ENCODE assay signal across 8 cellular contexts in genomic region chr10:133388973-133389818, GRCh38. TPM values are rescaled to one million over a fixed set of nuclear protein-coding genes. Genes with fewer than 3 reads are reported as not detected.
DNase-seq lines count a peak whose midpoint lies in the region; ATAC-seq and TF ChIP-seq lines count a peak whose summit lies in the region.

No MANE protein-coding gene starts in this region.

- BruUV-seq in mammary epithelial cell (replicated peaks; lab: Mats Ljungman, UMichigan), result no TSS peak

- H3K4me3 ChIP-seq in Peyer's patch (peak overlapping the region; percentile 20 to 48 (median 38)), coronary artery (peak overlapping the region; percentile 25), upper lobe of right lung (peak overlapping the region; percentile 28), mammary epithelial cell (replicated peaks in 1 of 3; ENCODE audit: insufficient read depth in 1 of 3, low read depth in 2 of 3, low read length in 3 of 3) (no peak overlapping the region)

- no peak overlapping the region for H3K4me2 ChIP-seq in mammary epithelial cell (ENCODE audit: insufficient read depth, low read depth, low read length)

- TF ChIP-seq POLR2A in Peyer's patch (IDR thresholded peaks at IDR 0.05), result no peak

- dilution Hi-C loops in mammary epithelial cell (cut with HindIII; ENCODE audit: low sequenced_read_pairs), result no loop called here

- H3K36me3 ChIP-seq in Peyer's patch (peaks cover 0 to 19% (median 0%) of the 10 kb centered on the region in 3 donors), upper lobe of right lung (no peaks in the 10 kb centered on the region), mammary epithelial cell (ENCODE audit: insufficient read depth, low read length) (no peaks in the 10 kb centered on the region)

- intact Hi-C loops in upper lobe of right lung (cut with DNase I) (no loop called here), mammary epithelial cell (cut with micrococcal nuclease) (no loop called here)

- peak; percentile 68 for DNase-seq in activated CD8-positive, alpha-beta memory T cell treated with anti-CD3 and anti-CD28 coated beads for 24 hours
- DNase-seq in activated CD8-positive, alpha-beta memory T cell treated with anti-CD3 and anti-CD28 coated beads, Interleukin-2, amount 50 U/mL, for 4 hours, result no peak
- DNase-seq in Peyer's patch, result peak; percentile 51 to 88 (median 85)
- peak; percentile 54 for DNase-seq in coronary artery (ENCODE audit: low spot score)
- peak; percentile 70 for DNase-seq in upper lobe of right lung
- DNase-seq in mammary epithelial cell, result no peak
- DNase-seq in GOT3 (lab: John Stamatoyannopoulos, UW), result no peak

- no peaks in the 10 kb centered on the region for H3K9me3 ChIP-seq in Peyer's patch
- H3K9me3 ChIP-seq in upper lobe of right lung, result no peaks in the 10 kb centered on the region
- H3K9me3 ChIP-seq in mammary epithelial cell (replicated peaks; ENCODE audit: insufficient read depth, low read length), result no peaks in the 10 kb centered on the region

- H3K4me1 ChIP-seq in Peyer's patch, result peaks cover 0 to 11% (median 4%) of the 10 kb centered on the region in 4 donors
- H3K4me1 ChIP-seq in upper lobe of right lung, result peaks cover 2% of the 10 kb centered on the region
- H3K4me1 ChIP-seq in mammary epithelial cell (ENCODE audit: insufficient read depth, low read length), result peaks cover 11% of the 10 kb centered on the region

- peak; percentile 82 for ATAC-seq in HG02885 (IDR thresholded peaks at IDR 0.05; ENCODE audit: poor library complexity, unreplicated experiment)
- no peak for ATAC-seq in upper lobe of right lung

- no peak overlapping the region for H3K9ac ChIP-seq in mammary epithelial cell (ENCODE audit: insufficient read depth, low read length)

- CTCF ChIA-PET in mammary epithelial cell (lab: Charles Lee; ENCODE audit: low non-redundant PET), result interaction anchor here (0.6 kb wide), 1 partner anchor 224 kb away, joined by 3 read pairs; no protein-coding TSS in a partner anchor

- WGBS in mammary epithelial cell (ENCODE audit: low coverage, missing lambda C conversion rate), result 87% methylated on average over 34 of the region's 39 CpGs

- H3K27ac ChIP-seq in Peyer's patch (peak overlapping the region; percentile 68 to 92 (median 79)), coronary artery (peak overlapping the region in 1 of 2 donors; percentile 26), upper lobe of right lung (peak overlapping the region; percentile 24), mammary epithelial cell (ENCODE audit: insufficient read depth, low read depth, low read length) (no peak overlapping the region)

- peaks cover 2% of the 10 kb centered on the region for H3K79me2 ChIP-seq in mammary epithelial cell (ENCODE audit: insufficient read depth, low read length)

- in situ Hi-C loops in mammary epithelial cell (cut with MboI; ENCODE audit: low sequenced_read_pairs in 2 of 2), result no loop called here

- H4K20me1 ChIP-seq in mammary epithelial cell (ENCODE audit: insufficient read depth, low read length), result no peaks in the 10 kb centered on the region

- TF ChIP-seq CTCF in Peyer's patch (IDR thresholded peaks at IDR 0.05) (peak in 1 of 6 experiments; percentile 9), coronary artery (IDR thresholded peaks at IDR 0.05) (no peak), upper lobe of right lung (IDR thresholded peaks at IDR 0.05) (no peak), mammary epithelial cell (conservative IDR thresholded peaks at IDR 0.05 in 1 of 2, IDR thresholded peaks at IDR 0.05 in 1 of 2; ENCODE audit: extremely low read depth in 1 of 2, insufficient read depth in 1 of 2, low read depth in 1 of 2, low read length in 2 of 2) (no peak)

- H3K27me3 ChIP-seq in Peyer's patch, result no peaks in the 10 kb centered on the region
- H3K27me3 ChIP-seq in upper lobe of right lung, result no peaks in the 10 kb centered on the region
- no peaks in the 10 kb centered on the region for H3K27me3 ChIP-seq in mammary epithelial cell (ENCODE audit: insufficient read depth, low read length)

- no peak overlapping the region for H2AFZ ChIP-seq in mammary epithelial cell (ENCODE audit: low read depth, low read length)

RNA-seq across cellular contexts. Expression of gene MTG1, which starts 4.8 kb away (rescaled TPM):
- total RNA-seq in Peyer's patch (100 to 1,000 TPM in 3 of 4 donors, 10 to 100 TPM in 1; 44.7 to 110 (median 103) TPM), upper lobe of right lung (33.0 TPM), mammary epithelial cell (10 to 100 TPM; 21.7 to 36.4 TPM)
- polyA plus RNA-seq in mammary epithelial cell, result 33.9 TPM
- polyA minus RNA-seq in mammary epithelial cell, result 34.8 TPM

RNA-seq across cellular contexts. Expression of gene PAOX, which starts 10.1 kb away (rescaled TPM):
- total RNA-seq in Peyer's patch, result 10 to 100 TPM; 19.8 to 53.7 (median 36.9) TPM
- total RNA-seq in upper lobe of right lung, result 6.0 TPM
- 1 to 10 TPM; 7.0 to 7.2 TPM for total RNA-seq in mammary epithelial cell
- 2.4 TPM for polyA plus RNA-seq in mammary epithelial cell
- polyA minus RNA-seq in mammary epithelial cell, result 2.1 TPM

RNA-seq across cellular contexts. Expression of gene ECHS1, which starts 16.0 kb away (rescaled TPM):
- total RNA-seq in Peyer's patch (100 to 1,000 TPM in 3 of 4 donors, 10 to 100 TPM in 1; 87.5 to 211 (median 172) TPM), upper lobe of right lung (55.8 TPM), mammary epithelial cell (10 to 100 TPM; 46.5 to 72.0 TPM)
- 64.8 TPM for polyA plus RNA-seq in mammary epithelial cell
- polyA minus RNA-seq in mammary epithelial cell, result 54.3 TPM

RNA-seq across cellular contexts. Expression of gene FUOM, which starts 31.4 kb away (rescaled TPM):
- total RNA-seq in Peyer's patch (100 to 1,000 TPM in 3 of 4 donors, 10 to 100 TPM in 1; 88.3 to 214 (median 163) TPM), upper lobe of right lung (21.2 TPM), mammary epithelial cell (10 to 100 TPM; 15.4 to 17.5 TPM)
- polyA plus RNA-seq in mammary epithelial cell, result 19.0 TPM
- 1.5 TPM for polyA minus RNA-seq in mammary epithelial cell

RNA-seq across cellular contexts. Expression of gene SPRN, which starts 35.2 kb away (rescaled TPM):
- total RNA-seq in Peyer's patch (under 1 TPM in 1 of 4 donors, not detected in 3; 0.47 TPM), upper lobe of right lung (not detected), mammary epithelial cell (1 to 10 TPM in 1 of 2 donors, under 1 TPM in 1; 0.33 to 3.7 TPM)
- 0.37 TPM for polyA plus RNA-seq in mammary epithelial cell
- polyA minus RNA-seq in mammary epithelial cell, result not detected

Comparison
In these comparisons a context has a peak if more than half of its experiments do, and no peak if none do; other contexts are left out.
1. DNase-seq: peak in activated CD8-positive, alpha-beta memory T cell treated with anti-CD3 and anti-CD28 coated beads for 24 hours (single experiment), Peyer's patch (3 of 3), coronary artery (single experiment) and upper lobe of right lung (single experiment); none in activated CD8-positive, alpha-beta memory T cell treated with anti-CD3 and anti-CD28 coated beads, Interleukin-2, amount 50 U/mL, for 4 hours (single experiment), mammary epithelial cell (single experiment) and GOT3 (single experiment).
2. H3K4me3 ChIP-seq: peak in Peyer's patch (4 of 4), coronary artery (single experiment) and upper lobe of right lung (single experiment); none in mammary epithelial cell (0 of 3).